In genomic region chr10:3668961-3669330, GRCh38 we compare ENCODE assay signal across 12 cellular contexts.
DNase-seq lines count a peak whose midpoint lies in the region; ATAC-seq and TF ChIP-seq lines count a peak whose summit lies in the region.
"Had no signal": no experiment of that assay in that cellular context is flagged by ENCODE, and none has a peak within 500 bp of the region (broad histone marks: within the 10 kb centered on the region; RNA-seq: fewer than 3 reads in every experiment).

No MANE protein-coding gene starts in this region.

- H3K27ac Mint-ChIP-seq in T-helper 1 cell treated with Interleukin-12 subunit alpha and Interleukin-12 subunit beta and Interleukin-4 antibody, amounts not matched to agents 30 μg/mL and 1 μg/mL, for 36 hours, result peak overlapping the region; percentile 81
- peak overlapping the region; percentile 82 for H3K27ac Mint-ChIP-seq in stimulated activated effector memory CD8-positive, alpha-beta T cell treated with anti-CD3 and anti-CD28 coated beads, Interleukin-12 subunit alpha, Interleukin-12 subunit beta, amount 100 ng/mL, for 72 hours

- DNase-seq in activated CD4-positive, CD25-positive, alpha-beta regulatory T cell treated with anti-CD3 and anti-CD28 coated beads, Interleukin-2, amount 50 U/mL, for 72 hours, result no peak
- no peak for DNase-seq in esophagus squamous epithelium (lab: John Stamatoyannopoulos, UW)
- no peak for DNase-seq in stimulated activated effector memory CD8-positive, alpha-beta T cell treated with anti-CD3 and anti-CD28 coated beads, Interleukin-12 subunit alpha, Interleukin-12 subunit beta, amount 100 ng/mL, for 72 hours (ENCODE audit: low spot score in 2 of 2)
- no peak for DNase-seq in NCI-H1436 (lab: John Stamatoyannopoulos, UW)
- DNase-seq in tibial artery, result no peak
- DNase-seq in omental fat pad (ENCODE audit: low spot score), result no peak
- DNase-seq: NCI-H748 treated with DMSO at 0.1 percent for 48 hours had no signal

- TF ChIP-seq CTCF in esophagus squamous epithelium (IDR thresholded peaks at IDR 0.05), result no peak
- TF ChIP-seq CTCF in tibial artery (IDR thresholded peaks at IDR 0.05), result no peak
- no peak for TF ChIP-seq CTCF in omental fat pad (IDR thresholded peaks at IDR 0.05)

- H3K36me3 ChIP-seq in esophagus squamous epithelium (no peaks in the 10 kb centered on the region), tibial artery (no peaks in the 10 kb centered on the region)
- H3K36me3 ChIP-seq: esophagus muscularis mucosa had no signal

- H3K27ac ChIP-seq in esophagus squamous epithelium (peak overlapping the region; percentile 57 to 79 (median 68)), tibial artery (no peak overlapping the region)
- H3K27ac ChIP-seq: esophagus muscularis mucosa had no signal

- peak overlapping the region in 2 of 4 donors; percentile 35 to 45 for H3K4me3 ChIP-seq in esophagus squamous epithelium
- H3K4me3 ChIP-seq in tibial artery, result no peak overlapping the region
- H3K4me3 ChIP-seq: A549, esophagus muscularis mucosa had no signal

- no peaks in the 10 kb centered on the region for H3K27me3 Mint-ChIP-seq in T-helper 1 cell treated with Interleukin-12 subunit alpha and Interleukin-12 subunit beta and Interleukin-4 antibody, amounts not matched to agents 30 μg/mL and 1 μg/mL, for 36 hours (ENCODE audit: low read depth)

- ATAC-seq in activated CD4-positive, CD25-positive, alpha-beta regulatory T cell treated with anti-CD3 and anti-CD28 coated beads, Interleukin-2, amount 50 U/mL, for 24 hours, result peak; percentile 54 to 61
- peak; percentile 66 for ATAC-seq in stimulated activated effector memory CD8-positive, alpha-beta T cell treated with anti-CD3 and anti-CD28 coated beads, Interleukin-12 subunit alpha, Interleukin-12 subunit beta, amount 100 ng/mL, for 72 hours
- no peak for ATAC-seq in omental fat pad (ENCODE audit: low FRiP score)
- ATAC-seq: A549 had no signal

- no peaks in the 10 kb centered on the region for H3K36me3 Mint-ChIP-seq in T-helper 1 cell treated with Interleukin-12 subunit alpha and Interleukin-12 subunit beta and Interleukin-4 antibody, amounts not matched to agents 30 μg/mL and 1 μg/mL, for 36 hours (ENCODE audit: low read depth)
- H3K36me3 Mint-ChIP-seq in stimulated activated effector memory CD8-positive, alpha-beta T cell treated with anti-CD3 and anti-CD28 coated beads, Interleukin-12 subunit alpha, Interleukin-12 subunit beta, amount 100 ng/mL, for 72 hours, result no peaks in the 10 kb centered on the region

- H3K4me3 Mint-ChIP-seq in T-helper 1 cell treated with Interleukin-12 subunit alpha and Interleukin-12 subunit beta and Interleukin-4 antibody, amounts not matched to agents 30 μg/mL and 1 μg/mL, for 36 hours, result peak overlapping the region; percentile 71
- peak overlapping the region; percentile 68 for H3K4me3 Mint-ChIP-seq in stimulated activated effector memory CD8-positive, alpha-beta T cell treated with anti-CD3 and anti-CD28 coated beads, Interleukin-12 subunit alpha, Interleukin-12 subunit beta, amount 100 ng/mL, for 72 hours
- H3K4me3 Mint-ChIP-seq: neural crest cell had no signal

- peaks cover 32% of the 10 kb centered on the region for H3K4me1 Mint-ChIP-seq in T-helper 1 cell treated with Interleukin-12 subunit alpha and Interleukin-12 subunit beta and Interleukin-4 antibody, amounts not matched to agents 30 μg/mL and 1 μg/mL, for 36 hours (ENCODE audit: low read depth)
- H3K4me1 Mint-ChIP-seq in stimulated activated effector memory CD8-positive, alpha-beta T cell treated with anti-CD3 and anti-CD28 coated beads, Interleukin-12 subunit alpha, Interleukin-12 subunit beta, amount 100 ng/mL, for 72 hours, result peaks cover 38% of the 10 kb centered on the region

- no peak for TF ChIP-seq POLR2A in esophagus squamous epithelium (IDR thresholded peaks at IDR 0.05)

- H3K4me1 ChIP-seq in esophagus squamous epithelium, result peaks cover 0 to 14% (median 0%) of the 10 kb centered on the region in 3 donors
- no peaks in the 10 kb centered on the region for H3K4me1 ChIP-seq in tibial artery
- H3K4me1 ChIP-seq: A549 had no signal

- intact Hi-C loops in esophagus squamous epithelium (cut with DNase I), result no loop called here
- intact Hi-C loops in tibial artery (cut with DNase I; ENCODE audit: low total_unique reads), result no loop called here

- WGBS in esophagus squamous epithelium, 2 donors, result 60 to 61% methylated on average over 4 of the region's 4 CpGs

- no peaks in the 10 kb centered on the region for H3K9me3 ChIP-seq in esophagus squamous epithelium
- no peaks in the 10 kb centered on the region for H3K9me3 ChIP-seq in tibial artery
- H3K9me3 ChIP-seq: A549, esophagus muscularis mucosa had no signal

- H3K9me3 Mint-ChIP-seq in T-helper 1 cell treated with Interleukin-12 subunit alpha and Interleukin-12 subunit beta and Interleukin-4 antibody, amounts not matched to agents 30 μg/mL and 1 μg/mL, for 36 hours, result no peaks in the 10 kb centered on the region
- no peaks in the 10 kb centered on the region for H3K9me3 Mint-ChIP-seq in stimulated activated effector memory CD8-positive, alpha-beta T cell treated with anti-CD3 and anti-CD28 coated beads, Interleukin-12 subunit alpha, Interleukin-12 subunit beta, amount 100 ng/mL, for 72 hours
- H3K9me3 Mint-ChIP-seq: neural crest cell had no signal

- no peaks in the 10 kb centered on the region for H3K27me3 ChIP-seq in esophagus squamous epithelium
- no peaks in the 10 kb centered on the region for H3K27me3 ChIP-seq in tibial artery
- H3K27me3 ChIP-seq: esophagus muscularis mucosa had no signal

Comparison
In these comparisons a context has a peak if more than half of its experiments do, and no peak if none do; other contexts are left out.
1. H3K27ac ChIP-seq: peak in esophagus squamous epithelium (4 of 4); none in tibial artery (0 of 2).